ENCODE assay signal across 8 cellular contexts in genomic region chr6:132830236-132830799, GRCh38. TPM values are rescaled to one million over a fixed set of nuclear protein-coding genes. Genes with fewer than 3 reads are reported as not detected.
DNase-seq lines count a peak whose midpoint lies in the region; ATAC-seq, FAIRE-seq and TF ChIP-seq lines count a peak whose summit lies in the region.

No MANE protein-coding gene starts in this region.

- peak; percentile 77 for TF ChIP-seq CTCF in choroid plexus epithelial cell (conservative IDR thresholded peaks at IDR 0.05; ENCODE audit: low read depth, low read length)
- TF ChIP-seq CTCF in lower leg skin (IDR thresholded peaks at IDR 0.05), result no peak

- no peak overlapping the region for H3K27ac ChIP-seq in right cardiac atrium (ENCODE audit: low read length)

- H3K4me3 ChIP-seq in right cardiac atrium (ENCODE audit: low read length), result no peak overlapping the region
- no peak overlapping the region for H3K4me3 ChIP-seq in choroid plexus epithelial cell (ENCODE audit: low read depth, low read length)
- H3K4me3 ChIP-seq in lower leg skin (ENCODE audit: low read depth, poor library complexity, severe bottlenecking), result no peak overlapping the region

- DNase-seq in Right ventricle myocardium superior, result no peak
- no peak for DNase-seq in right cardiac atrium
- peak; percentile 5 for DNase-seq in NCI-H2227 treated with DMSO at 0.1 percent for 48 hours (lab: John Stamatoyannopoulos, UW)
- peak; percentile 75 for DNase-seq in choroid plexus epithelial cell (ENCODE audit: low read depth)
- DNase-seq in pons (ENCODE audit: low spot score), result peak; percentile 87
- no peak for DNase-seq in lower leg skin (ENCODE audit: low spot score in 2 of 2)
- no peak for DNase-seq in H54 (ENCODE audit: insufficient read length, low spot score)

- 43% methylated on average over 3 of the region's 3 CpGs for WGBS in right cardiac atrium
- 45 to 48% methylated on average over 3 of the region's 3 CpGs for WGBS in lower leg skin, 2 donors

- FAIRE-seq in H54 (lab: Jason Lieb, UNC), result no peak

- intact Hi-C loops in Right ventricle myocardium superior (cut with DNase I) (loop anchor here (5.0 kb wide), 1 partner anchor 727 kb away; no protein-coding TSS in a partner anchor), right cardiac atrium (cut with DNase I) (loop anchor here in 2 of 4 donors (5.0 to 10.0 kb wide), 2 partner anchors 722 to 724 kb away; no protein-coding TSS in a partner anchor), lower leg skin (cut with DNase I; ENCODE audit: low total_unique reads) (no loop called here)

- H3K4me1 ChIP-seq in right cardiac atrium (ENCODE audit: control insufficient read depth, insufficient read depth, low read length), result no peaks in the 10 kb centered on the region

- H3K27me3 ChIP-seq in right cardiac atrium (ENCODE audit: control insufficient read depth, insufficient read depth), result no peaks in the 10 kb centered on the region

- TF ChIP-seq POLR2A in lower leg skin (IDR thresholded peaks at IDR 0.05) (no peak), H54 (IDR thresholded peaks at IDR 0.05; ENCODE audit: low read depth, low read length) (no peak)

- ATAC-seq in Right ventricle myocardium superior (ENCODE audit: poor library complexity) (peak; percentile 62), right cardiac atrium (no peak), HG03025 (IDR thresholded peaks at IDR 0.05; ENCODE audit: low FRiP score, unreplicated experiment) (no peak)

- no peaks in the 10 kb centered on the region for H3K9me3 ChIP-seq in right cardiac atrium (ENCODE audit: control insufficient read depth, low read length)

RNA-seq across cellular contexts. Expression of gene RPS12, which starts 15.9 kb away (rescaled TPM):
- total RNA-seq in Right ventricle myocardium superior (465 TPM), right cardiac atrium (100 to 1,000 TPM; 554 to 686 (median 627) TPM), lower leg skin (1,000 to 10,000 TPM; 1,538 to 3,275 (median 2,471) TPM)
- polyA plus RNA-seq in right cardiac atrium, result 1,063 TPM

RNA-seq across cellular contexts. Expression of gene SLC18B1, which starts 31.9 kb away (rescaled TPM):
- total RNA-seq in Right ventricle myocardium superior, result 3.7 TPM
- 1 to 10 TPM; 4.5 to 5.9 (median 5.3) TPM for total RNA-seq in right cardiac atrium
- polyA plus RNA-seq in right cardiac atrium, result 3.1 TPM
- 1 to 10 TPM; 5.2 to 8.0 (median 7.2) TPM for total RNA-seq in lower leg skin

Comparison
In these comparisons a context has a peak if more than half of its experiments do, and no peak if none do; other contexts are left out.
1. DNase-seq: peak in NCI-H2227 treated with DMSO at 0.1 percent for 48 hours (single experiment), choroid plexus epithelial cell (single experiment) and pons (single experiment); none in Right ventricle myocardium superior (single experiment), right cardiac atrium (0 of 3), lower leg skin (0 of 2) and H54 (single experiment).